21 cellular contexts compared by ENCODE assay signal in the genomic region with DNA sequence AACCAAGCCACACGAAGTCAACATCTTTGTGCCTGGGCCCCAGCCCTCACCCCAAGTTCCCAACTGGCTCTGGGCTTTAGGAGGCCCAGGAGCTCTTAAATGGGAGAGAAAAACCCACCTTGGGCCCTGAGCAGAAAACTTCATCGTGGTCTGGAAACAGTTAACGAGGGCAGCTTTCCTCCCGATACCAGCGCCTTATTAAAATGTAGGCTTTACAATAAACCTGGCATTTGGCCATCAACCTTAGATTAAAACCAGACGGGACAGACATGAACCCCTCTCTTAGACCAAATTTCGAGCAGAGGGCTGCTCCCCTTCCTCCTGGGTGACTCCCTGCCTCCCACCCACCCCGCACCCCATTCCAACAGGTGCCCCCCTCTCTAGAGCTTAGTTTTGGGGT. TPM values are rescaled to one million over a fixed set of nuclear protein-coding genes. Genes with fewer than 3 reads are reported as not detected.
A peak's percentile ranks its signal among the peaks of the same experiment; 100 is the strongest.
DNase-seq lines count a peak whose midpoint lies in the region; ATAC-seq, FAIRE-seq and TF ChIP-seq lines count a peak whose summit lies in the region.
"Had no signal": no experiment of that assay in that cellular context is flagged by ENCODE, and none has a peak within 500 bp of the region (broad histone marks: within the 10 kb centered on the region; RNA-seq: fewer than 3 reads in every experiment).

No MANE protein-coding gene starts in this region.

- 18% methylated on average over 7 of the region's 8 CpGs for WGBS in K562 (ENCODE audit: insufficient coverage, low coverage, missing lambda C conversion rate)
- no CpG with 5 or more reads among the region's 8 CpGs for WGBS in neuronal stem cell (ENCODE audit: extremely low coverage in 2 of 2, insufficient read length in 2 of 2, insufficient replicate concordance in 1 of 2), 2 donors

- intact Hi-C loops in K562 (cut with micrococcal nuclease), result no loop called here
- intact Hi-C loops in vagina (cut with DNase I), result no loop called here
- intact Hi-C loops in OCI-LY7 (cut with micrococcal nuclease; ENCODE audit: unreplicated experiment), result no loop called here

- H3K27me3 Mint-ChIP-seq in HFFc6 (ENCODE audit: insufficient read depth), result no peaks in the 10 kb centered on the region; the same call in 1 of the 2 replicates

- no peak overlapping the region for H2BK15ac ChIP-seq in neuronal stem cell (ENCODE audit: low read length)

- no peak for TF ChIP-seq EP300 in K562 (IDR thresholded peaks at IDR 0.05; ENCODE audit: low read length)

- H3K4me3 ChIP-seq in K562, result no peak overlapping the region
- no peak overlapping the region for H3K4me3 ChIP-seq in neuronal stem cell (ENCODE audit: low read length in 2 of 2)
- H3K4me3 ChIP-seq in vagina, result no peak overlapping the region
- H3K4me3 ChIP-seq in OCI-LY7 (ENCODE audit: low read depth, low read length, poor library complexity, severe bottlenecking), result no peak overlapping the region
- H3K4me3 ChIP-seq: BLaER1 had no signal

- H4K20me1 ChIP-seq in K562 (replicated peaks; ENCODE audit: control insufficient read depth, insufficient read depth, low read length) (no peaks in the 10 kb centered on the region), OCI-LY7 (ENCODE audit: insufficient read depth, low read length) (no peaks in the 10 kb centered on the region)

- H2AK5ac ChIP-seq in neuronal stem cell (ENCODE audit: low read depth, low read length), result peak overlapping the region; percentile 63

- TF ChIP-seq CTCF in HFFc6 (IDR thresholded peaks at IDR 0.05) (no peak), K562 (IDR thresholded peaks at IDR 0.05 in 2 of 3, conservative IDR thresholded peaks at IDR 0.05 in 1 of 3; ENCODE audit: insufficient read depth in 2 of 3, low read depth in 1 of 3, low read length in 3 of 3) (no peak), vagina (IDR thresholded peaks at IDR 0.05) (no peak), OCI-LY7 (conservative IDR thresholded peaks at IDR 0.05; ENCODE audit: low read length) (no peak)

- no peak for FAIRE-seq in K562 (lab: Jason Lieb, UNC)
- FAIRE-seq: GM12891 had no signal

- no peaks in the 10 kb centered on the region for H3K79me1 ChIP-seq in neuronal stem cell (ENCODE audit: low read depth, low read length)

- H3K27me3 ChIP-seq in K562 (ENCODE audit: control insufficient read depth in 2 of 2, insufficient read depth in 2 of 2, low read length in 2 of 2) (peaks cover 39 to 47% of the 10 kb centered on the region in 2 experiments; a peak in 4 of 5 replicates), neuronal stem cell (ENCODE audit: control insufficient read depth in 3 of 3, insufficient read depth in 3 of 3, low read depth in 1 of 3, low read length in 3 of 3) (peaks cover 0 to 34% (median 0%) of the 10 kb centered on the region in 3 experiments), vagina (no peaks in the 10 kb centered on the region)

- TF ChIP-seq RAD21 in K562 (CRISPR knock-in tag; conservative IDR thresholded peaks at IDR 0.05 in 1 of 2, IDR thresholded peaks at IDR 0.05 in 1 of 2), result no peak

- H4K8ac ChIP-seq in neuronal stem cell (ENCODE audit: low read depth, low read length), result no peak overlapping the region

- H3K27ac ChIP-seq in K562 (ENCODE audit: extremely low read depth, low read depth, low read length), result no peak overlapping the region
- no peak overlapping the region for H3K27ac ChIP-seq in neuronal stem cell (replicated peaks; ENCODE audit: low read length)
- peak overlapping the region; percentile 86 for H3K27ac ChIP-seq in vagina
- H3K27ac ChIP-seq in OCI-LY7 (ENCODE audit: low read depth, low read length, poor library complexity, severe bottlenecking), result no peak overlapping the region
- H3K27ac ChIP-seq: BLaER1 had no signal

- no peak overlapping the region for H2BK12ac ChIP-seq in neuronal stem cell (ENCODE audit: low read length)

- no peaks in the 10 kb centered on the region for H3K9me1 ChIP-seq in K562 (ENCODE audit: control insufficient read depth, insufficient read depth, low read length)

- BruUV-seq in K562 (replicated peaks; lab: Mats Ljungman, UMichigan) (no TSS peak), OCI-LY7 (replicated peaks; lab: Mats Ljungman, UMichigan) (no TSS peak)

- POLR2A ChIA-PET in K562 (lab: Yijun Ruan, JAX), result interaction anchor here (1.7 kb wide), 1 partner anchor 9 kb away, joined by 4 read pairs; no protein-coding TSS in a partner anchor
- POLR2A ChIA-PET in OCI-LY7 (lab: Charles Lee), result no interaction called here

- no peaks in the 10 kb centered on the region for H3K9me2 ChIP-seq in OCI-LY7 (ENCODE audit: insufficient read depth, low read length)

- H2BK120ac ChIP-seq in neuronal stem cell (ENCODE audit: low read depth, low read length), result no peak overlapping the region

- H3K18ac ChIP-seq in neuronal stem cell (ENCODE audit: low read length), result no peak overlapping the region

- H3K4ac ChIP-seq in neuronal stem cell (ENCODE audit: low read length), result no peak overlapping the region

- H2AFZ ChIP-seq in K562 (ENCODE audit: low read depth, low read length), result no peak overlapping the region
- no peak overlapping the region for H2AFZ ChIP-seq in neuronal stem cell (ENCODE audit: low read length)
- H2AFZ ChIP-seq in OCI-LY7 (ENCODE audit: low read length), result no peak overlapping the region

- H3K4me2 ChIP-seq in K562 (ENCODE audit: insufficient read depth, low read length) (no peak overlapping the region), neuronal stem cell (ENCODE audit: insufficient read depth, low read length, poor library complexity, severe bottlenecking) (no peak overlapping the region), OCI-LY7 (ENCODE audit: low read length) (no peak overlapping the region)
- H3K4me2 ChIP-seq: BLaER1 had no signal

- H3K4me3 Mint-ChIP-seq in HFFc6, result no peak overlapping the region
- no peak overlapping the region for H3K4me3 Mint-ChIP-seq in stimulated activated effector memory CD8-positive, alpha-beta T cell treated with anti-CD3 and anti-CD28 coated beads, Interleukin-12 subunit alpha, Interleukin-12 subunit beta, amount 100 ng/mL, for 72 hours
- H3K4me3 Mint-ChIP-seq: CD4-positive, alpha-beta T cell had no signal

- H3K23ac ChIP-seq in neuronal stem cell (ENCODE audit: low read depth, low read length, poor library complexity), result no peak overlapping the region

- peak overlapping the region; percentile 98; the same call in 1 of the 2 replicates for H3K27ac Mint-ChIP-seq in HFFc6
- H3K27ac Mint-ChIP-seq in stimulated activated effector memory CD8-positive, alpha-beta T cell treated with anti-CD3 and anti-CD28 coated beads, Interleukin-12 subunit alpha, Interleukin-12 subunit beta, amount 100 ng/mL, for 72 hours, result no peak overlapping the region
- H3K27ac Mint-ChIP-seq: CD4-positive, alpha-beta T cell had no signal

- no peak for DNase-seq in HFFc6
- no peak for DNase-seq in K562 (ENCODE audit: extremely low read depth in 1 of 4, low spot score in 3 of 4)
- no peak for DNase-seq in neuronal stem cell (ENCODE audit: low spot score)
- no peak for DNase-seq in vagina (ENCODE audit: extremely low spot score in 2 of 2)
- DNase-seq in NCI-H2196 treated with DMSO at 0.1 percent for 48 hours (lab: John Stamatoyannopoulos, UW; ENCODE audit: unreplicated experiment), result no peak
- DNase-seq in OCI-LY7 (ENCODE audit: low spot score), result no peak
- no peak for DNase-seq in stimulated activated effector memory CD8-positive, alpha-beta T cell treated with anti-CD3 and anti-CD28 coated beads, Interleukin-12 subunit alpha, Interleukin-12 subunit beta, amount 100 ng/mL, for 72 hours (ENCODE audit: low spot score in 2 of 2)
- DNase-seq: ACHN; CD4-positive, alpha-beta T cell; COR-L47; DND-41; GOT3; HCEC 1CT; NCI-H1694 treated with DMSO at 0.1 percent for 48 hours; NCI-H2081 treated with DMSO at 0.1 percent for 48 hours; NCI-H2171 treated with DMSO at 0.1 percent for 48 hours; NCI-H446 treated with DMSO at 0.1 percent for 48 hours; NCI-H526 treated with DMSO at 0.1 percent for 48 hours had no signal

- H3K4me1 ChIP-seq in K562 (replicated peaks in 1 of 2; ENCODE audit: control insufficient read depth in 2 of 2, insufficient read depth in 2 of 2, low read length in 2 of 2) (peaks cover 0 to 20% of the 10 kb centered on the region in 2 experiments; a peak in 2 of 5 replicates), neuronal stem cell (ENCODE audit: control insufficient read depth in 2 of 2, insufficient read depth in 1 of 2, low read depth in 1 of 2, low read length in 2 of 2) (peaks cover 7 to 10% of the 10 kb centered on the region in 2 donors), vagina (peaks cover 35% of the 10 kb centered on the region), OCI-LY7 (ENCODE audit: insufficient read depth, low read length, poor library complexity, severe bottlenecking) (no peaks in the 10 kb centered on the region)

- H3K36me3 Mint-ChIP-seq in HFFc6 (ENCODE audit: low read depth), result peaks cover 14% of the 10 kb centered on the region
- H3K36me3 Mint-ChIP-seq in stimulated activated effector memory CD8-positive, alpha-beta T cell treated with anti-CD3 and anti-CD28 coated beads, Interleukin-12 subunit alpha, Interleukin-12 subunit beta, amount 100 ng/mL, for 72 hours, result no peaks in the 10 kb centered on the region

- H3K36me3 ChIP-seq in K562 (ENCODE audit: control insufficient read depth, insufficient read depth, low read length), result no peaks in the 10 kb centered on the region
- H3K36me3 ChIP-seq in neuronal stem cell (replicated peaks in 1 of 2; ENCODE audit: control insufficient read depth in 2 of 2, insufficient read depth in 2 of 2, low read length in 2 of 2), result no peaks in the 10 kb centered on the region
- no peaks in the 10 kb centered on the region for H3K36me3 ChIP-seq in vagina
- no peaks in the 10 kb centered on the region for H3K36me3 ChIP-seq in OCI-LY7 (ENCODE audit: insufficient read depth, low read length)
- H3K36me3 ChIP-seq: BLaER1 had no signal

- H3K4me1 Mint-ChIP-seq in HFFc6 (ENCODE audit: low read depth), result peaks cover 69% of the 10 kb centered on the region
- H3K4me1 Mint-ChIP-seq in stimulated activated effector memory CD8-positive, alpha-beta T cell treated with anti-CD3 and anti-CD28 coated beads, Interleukin-12 subunit alpha, Interleukin-12 subunit beta, amount 100 ng/mL, for 72 hours, result no peaks in the 10 kb centered on the region

- no peak overlapping the region for H3K14ac ChIP-seq in neuronal stem cell (ENCODE audit: low read length)

- peak overlapping the region; percentile 53 for H2BK5ac ChIP-seq in neuronal stem cell (ENCODE audit: low read length)

- in situ Hi-C loops in K562 (cut with MboI), result no loop called here

- H3K9ac ChIP-seq in K562 (ENCODE audit: insufficient read depth in 1 of 2, low read depth in 2 of 2, low read length in 2 of 2) (peak overlapping the region in 1 of 2 experiments; percentile 5; a peak in 1 of 4 replicates), neuronal stem cell (ENCODE audit: low read depth, low read length, poor library complexity) (no peak overlapping the region)
- H3K9ac ChIP-seq: BLaER1 had no signal

- no peak for ATAC-seq in K562
- no peak for ATAC-seq in stimulated activated effector memory CD8-positive, alpha-beta T cell treated with anti-CD3 and anti-CD28 coated beads, Interleukin-12 subunit alpha, Interleukin-12 subunit beta, amount 100 ng/mL, for 72 hours

- H3K9me3 Mint-ChIP-seq in HFFc6, result no peaks in the 10 kb centered on the region
- H3K9me3 Mint-ChIP-seq in stimulated activated effector memory CD8-positive, alpha-beta T cell treated with anti-CD3 and anti-CD28 coated beads, Interleukin-12 subunit alpha, Interleukin-12 subunit beta, amount 100 ng/mL, for 72 hours, result no peaks in the 10 kb centered on the region
- H3K9me3 Mint-ChIP-seq: CD4-positive, alpha-beta T cell had no signal

- H3K79me2 ChIP-seq in K562 (ENCODE audit: control insufficient read depth, insufficient read depth, low read length) (no peaks in the 10 kb centered on the region), OCI-LY7 (ENCODE audit: insufficient read depth, low read depth, low read length) (no peaks in the 10 kb centered on the region)

- no peaks in the 10 kb centered on the region for H3K9me3 ChIP-seq in K562 (replicated peaks; ENCODE audit: control insufficient read depth, insufficient read depth, low read depth, low read length)
- H3K9me3 ChIP-seq in neuronal stem cell (replicated peaks in 1 of 2; ENCODE audit: control insufficient read depth in 2 of 2, insufficient read depth in 1 of 2, low read depth in 1 of 2, low read length in 2 of 2), result no peaks in the 10 kb centered on the region
- H3K9me3 ChIP-seq in vagina, result no peaks in the 10 kb centered on the region
- H3K9me3 ChIP-seq in OCI-LY7 (ENCODE audit: low read length), result no peaks in the 10 kb centered on the region
- H3K9me3 ChIP-seq: BLaER1 had no signal

- CTCF ChIA-PET in K562 (lab: Yijun Ruan, JAX; ENCODE audit: low intra/inter-chr PET ratio), result no interaction called here
- CTCF ChIA-PET in OCI-LY7 (lab: Charles Lee; ENCODE audit: unreplicated experiment), result no interaction called here

- H4K91ac ChIP-seq in neuronal stem cell (ENCODE audit: low read depth, low read length, poor library complexity), result no peak overlapping the region

- TF ChIP-seq POLR2A in K562 (conservative IDR thresholded peaks at IDR 0.05), result no peak
- no peak for TF ChIP-seq POLR2A in vagina (IDR thresholded peaks at IDR 0.05)

RNA-seq across cellular contexts. Expression of a gene that starts 39.4 kb away (rescaled TPM):
- total RNA-seq in HFFc6 (2021; fragmentation: NEBNext Ultra II Directional; extraction: Animal tissue kit (Norgen Biotek cat#: 25700)), result 100 to 1,000 TPM in 4 of 6 experiments, 10 to 100 TPM in 2; 34.0 to 113 (median 102) TPM
- total RNA-seq in K562 (2011; cell fraction: chromatin; rRNA removed; ENCODE audit: low replicate concordance), result not detected in 2 replicates
- not detected in 2 replicates for total RNA-seq in K562 (2011; cell fraction: nucleolus; rRNA removed)
- not detected in 2 replicates for total RNA-seq in K562 (2011; cell fraction: nucleoplasm; rRNA removed)
- total RNA-seq in K562 (2014; rRNA removed) (not detected in 2 replicates), K562 (2014; rRNA removed; fragmentation: Illumina TruSeq; extraction: Trizol) (not detected in 2 replicates), K562 (2015; rRNA removed; fragmentation: Illumina TruSeq; extraction: Trizol) (not detected in 2 replicates), K562 (2021) (not detected in 2 replicates), vagina (43.7 TPM), OCI-LY7 (2022) (not detected in 2 replicates)
- polyA plus RNA-seq in K562 (2011; rRNA removed) (not detected in 2 replicates), K562 (2014; fragmentation: Illumina TruSeq; extraction: Trizol) (not detected in 2 replicates), K562 (2014; fragmentation: Nextera tagmentation; extraction: Ambion mirVana) (not detected), K562 (2014; rRNA removed) (0.21 TPM in 1 of 2 replicates, not detected in the other)
- 0.18 TPM in 1 of 2 replicates, not detected in the other for polyA plus RNA-seq in K562 (2011; cell fraction: cytosol; rRNA removed)
- polyA plus RNA-seq in K562 (2011; cell fraction: nucleus; rRNA removed), result 0.13 TPM in 1 of 2 replicates, not detected in the other
- not detected in 2 replicates for polyA plus RNA-seq in K562 (2012)
- polyA minus RNA-seq in K562 (2011; rRNA and poly(A)+ RNA removed), result not detected in 2 replicates
- polyA minus RNA-seq in K562 (2011; cell fraction: cytosol; rRNA and poly(A)+ RNA removed), result not detected in 2 replicates
- polyA minus RNA-seq in K562 (2011; cell fraction: nucleus; rRNA and poly(A)+ RNA removed), result not detected in 2 replicates
- polyA plus RNA-seq in neuronal stem cell (2013, experiment 1 of 2), result 26.3 TPM
- polyA plus RNA-seq in neuronal stem cell (2013, experiment 2 of 2), result 25.0 TPM
- not detected in 2 replicates for total RNA-seq in OCI-LY7 (2014; rRNA removed; shearing (Covaris generic))
- total RNA-seq: CD4-positive, alpha-beta T cell; HT1080 had no signal

RNA-seq across cellular contexts. Expression of a gene that starts 48.0 kb away (rescaled TPM):
- total RNA-seq in HFFc6 (2021; fragmentation: NEBNext Ultra II Directional; extraction: Animal tissue kit (Norgen Biotek cat#: 25700)), result 10 to 100 TPM; 11.3 to 29.6 (median 26.0) TPM
- total RNA-seq in K562 (2011; cell fraction: chromatin; rRNA removed; ENCODE audit: low replicate concordance), result 0.28 TPM in 1 of 2 replicates, not detected in the other
- not detected in 2 replicates for total RNA-seq in K562 (2011; cell fraction: nucleolus; rRNA removed)
- total RNA-seq in K562 (2011; cell fraction: nucleoplasm; rRNA removed), result 0.22 TPM in 1 of 2 replicates, not detected in the other
- total RNA-seq in K562 (2014; rRNA removed) (0.08 TPM in 1 of 2 replicates, not detected in the other), K562 (2014; rRNA removed; fragmentation: Illumina TruSeq; extraction: Trizol) (not detected in 2 replicates), K562 (2015; rRNA removed; fragmentation: Illumina TruSeq; extraction: Trizol) (not detected in 2 replicates), K562 (2021) (not detected in 2 replicates), vagina (18.9 TPM), OCI-LY7 (2022) (not detected in 2 replicates)
- polyA plus RNA-seq in K562 (2011; rRNA removed) (0.05 and 0.13 TPM in 2 replicates), K562 (2014; fragmentation: Illumina TruSeq; extraction: Trizol) (0.11 TPM in 1 of 2 replicates, not detected in the other), K562 (2014; fragmentation: Nextera tagmentation; extraction: Ambion mirVana) (not detected), K562 (2014; rRNA removed) (not detected in 2 replicates)
- 0.21 and 0.25 TPM in 2 replicates for polyA plus RNA-seq in K562 (2011; cell fraction: cytosol; rRNA removed)
- polyA plus RNA-seq in K562 (2011; cell fraction: nucleus; rRNA removed), result 0.07 TPM in 1 of 2 replicates, not detected in the other
- 0.10 and 0.30 TPM in 2 replicates for polyA plus RNA-seq in K562 (2012)
- 0.09 and 0.18 TPM in 2 replicates for polyA minus RNA-seq in K562 (2011; rRNA and poly(A)+ RNA removed)
- 0.76 and 1.2 TPM in 2 replicates for polyA minus RNA-seq in K562 (2011; cell fraction: cytosol; rRNA and poly(A)+ RNA removed)
- 0.33 and 0.40 TPM in 2 replicates for polyA minus RNA-seq in K562 (2011; cell fraction: nucleus; rRNA and poly(A)+ RNA removed)
- polyA plus RNA-seq in neuronal stem cell (2013, experiment 1 of 2), result 4.1 TPM
- polyA plus RNA-seq in neuronal stem cell (2013, experiment 2 of 2), result 4.1 TPM
- total RNA-seq in OCI-LY7 (2014; rRNA removed; shearing (Covaris generic)), result not detected in 2 replicates

Comparison
In these comparisons a context has a peak if more than half of its experiments do, and no peak if none do; other contexts are left out.
1. RNA of a gene that starts 39.4 kb away (total RNA-seq): 34.0 to 113 TPM in HFFc6 and 43.7 TPM in vagina (single experiment); not detected in K562 and not detected in OCI-LY7; every median in the first group is over 10 times any median in the second.
2. RNA of a gene that starts 48.0 kb away (total RNA-seq): 11.3 to 29.6 TPM in HFFc6 and 18.9 TPM in vagina (single experiment); not detected in OCI-LY7 and 0.08 to 0.28 TPM in K562; every median in the first group is over 4 times any median in the second.